ENCODE assay signal across 8 cellular contexts in genomic region chr22:26590525-26590858, GRCh38. TPM values are rescaled to one million over a fixed set of nuclear protein-coding genes. Genes with fewer than 3 reads are reported as not detected.
DNase-seq lines count a peak whose midpoint lies in the region; ATAC-seq, FAIRE-seq and TF ChIP-seq lines count a peak whose summit lies in the region.

No MANE protein-coding gene starts in this region.

- peak overlapping the region; percentile 94 for H2AFZ ChIP-seq in OCI-LY3 (ENCODE audit: low read depth, low read length)
- H2AFZ ChIP-seq in H1 (ENCODE audit: low read length), result no peak overlapping the region

- no peak overlapping the region for H2AK5ac ChIP-seq in H1 (ENCODE audit: low read depth, low read length)

- POLR2A ChIA-PET in CD8-positive, alpha-beta memory T cell (lab: Charles Lee), result interaction anchor here (1.0 kb wide), 1 partner anchor 82 kb away, joined by 3 read pairs; no protein-coding TSS in a partner anchor
- POLR2A ChIA-PET in H1 (lab: Charles Lee; ENCODE audit: partially characterized antibody), result interaction anchor here (0.9 to 2.2 kb wide), 3 partner anchors 21 to 82 kb away, joined by 5 to 9 read pairs (median 6); no protein-coding TSS in a partner anchor

- H2BK15ac ChIP-seq in H1 (ENCODE audit: low read length), result no peak overlapping the region

- H4K91ac ChIP-seq in H1 (replicated peaks; ENCODE audit: insufficient read length, low read length), result no peak overlapping the region

- no peak overlapping the region for H3K18ac ChIP-seq in H1 (ENCODE audit: extremely low read depth, low read length)

- H4K20me1 ChIP-seq in OCI-LY3 (ENCODE audit: insufficient read depth, low read length) (no peaks in the 10 kb centered on the region), H1 (replicated peaks in 1 of 2; ENCODE audit: control insufficient read depth in 1 of 2, insufficient read depth in 2 of 2, low read length in 2 of 2) (peaks cover 2 to 6% of the 10 kb centered on the region in 2 experiments)

- H3K23me2 ChIP-seq in H1 (ENCODE audit: low read depth, low read length), result peaks cover 5% of the 10 kb centered on the region; the same call in 1 of the 2 replicates

- H3K23ac ChIP-seq in H1 (ENCODE audit: insufficient read length), result no peak overlapping the region

- peak overlapping the region; percentile 78 for H3K27ac ChIP-seq in CD8-positive, alpha-beta memory T cell (ENCODE audit: low read depth, low read length)
- no peak overlapping the region for H3K27ac ChIP-seq in OCI-LY3 (ENCODE audit: low read length)
- no peak overlapping the region for H3K27ac ChIP-seq in H1 (ENCODE audit: low read depth, low read length)

- peak overlapping the region; percentile 97 for H3K4me2 ChIP-seq in OCI-LY3 (ENCODE audit: low read length)
- H3K4me2 ChIP-seq in H1 (ENCODE audit: insufficient read depth in 1 of 2, low read depth in 2 of 2, low read length in 2 of 2), result peak overlapping the region; percentile 28 to 54; a peak in 3 of 4 replicates

- no peaks in the 10 kb centered on the region for H3K27me3 Mint-ChIP-seq in CD8-positive, alpha-beta memory T cell
- H3K27me3 Mint-ChIP-seq in natural killer cell treated with Interleukin-12 subunit alpha and Interleukin-12 subunit beta and Interleukin-15 and Interleukin-18, amount 100 ng/mL, for 72 hours, result no peaks in the 10 kb centered on the region

- H3K4ac ChIP-seq in H1 (replicated peaks; ENCODE audit: insufficient read length, low read depth, low read length), result no peak overlapping the region

- H3K9me3 Mint-ChIP-seq in CD8-positive, alpha-beta memory T cell, result no peaks in the 10 kb centered on the region
- no peaks in the 10 kb centered on the region for H3K9me3 Mint-ChIP-seq in natural killer cell treated with Interleukin-12 subunit alpha and Interleukin-12 subunit beta and Interleukin-15 and Interleukin-18, amount 100 ng/mL, for 72 hours

- no peak overlapping the region for H2BK12ac ChIP-seq in H1 (ENCODE audit: low read depth, low read length)

- TF ChIP-seq CTCF in OCI-LY3 (IDR thresholded peaks at IDR 0.05; ENCODE audit: low read depth, low read length), result no peak
- no peak for TF ChIP-seq CTCF in H1 (IDR thresholded peaks at IDR 0.05; ENCODE audit: control extremely low read depth in 1 of 3, insufficient read depth in 1 of 3, low read depth in 1 of 3, low read length in 3 of 3)

- no peak for ATAC-seq in natural killer cell treated with Interleukin-12 subunit alpha and Interleukin-12 subunit beta and Interleukin-15 and Interleukin-18, amount 100 ng/mL, for 72 hours
- ATAC-seq in GM21390 (IDR thresholded peaks at IDR 0.05; ENCODE audit: unreplicated experiment), result no peak

- no peaks in the 10 kb centered on the region for H3K9me3 ChIP-seq in CD8-positive, alpha-beta memory T cell (ENCODE audit: low read length)
- 0 out of 2 replicates have a peak, but pooled peaks cover 6% of the 10 kb centered on the region for H3K9me3 ChIP-seq in OCI-LY3 (ENCODE audit: insufficient read depth, low read length)
- H3K9me3 ChIP-seq in H1 (ENCODE audit: insufficient read depth in 2 of 2, low read depth in 1 of 2, low read length in 1 of 2), result no peaks in the 10 kb centered on the region

- no peak overlapping the region for H4K8ac ChIP-seq in H1 (ENCODE audit: extremely low read depth, insufficient read depth, low read length)

- peaks cover 70 to 89% (median 79%) of the 10 kb centered on the region in 3 donors for H3K4me1 Mint-ChIP-seq in CD8-positive, alpha-beta memory T cell
- peaks cover 62 to 70% of the 10 kb centered on the region in 2 donors for H3K4me1 Mint-ChIP-seq in natural killer cell treated with Interleukin-12 subunit alpha and Interleukin-12 subunit beta and Interleukin-15 and Interleukin-18, amount 100 ng/mL, for 72 hours (ENCODE audit: low read depth in 2 of 2)

- H3K4me3 ChIP-seq in CD8-positive, alpha-beta memory T cell (ENCODE audit: low read length), result peak overlapping the region; percentile 65
- peak overlapping the region; percentile 92 for H3K4me3 ChIP-seq in OCI-LY3 (ENCODE audit: low read length)
- peak overlapping the region in 2 of 4 experiments; percentile 71 to 100; a peak in 3 of 8 replicates for H3K4me3 ChIP-seq in H1 (ENCODE audit: extremely low read depth in 1 of 4, insufficient read depth in 2 of 4, low read depth in 3 of 4, low read length in 4 of 4)

- H3K9ac ChIP-seq in OCI-LY3 (ENCODE audit: low read length) (peak overlapping the region; percentile 76), H1 (replicated peaks in 1 of 4; ENCODE audit: extremely low read depth in 1 of 4, low read depth in 3 of 4, low read length in 3 of 4) (no peak overlapping the region)

- H2BK5ac ChIP-seq in H1 (ENCODE audit: low read depth, low read length), result no peak overlapping the region

- CTCF ChIA-PET in CD8-positive, alpha-beta memory T cell (lab: Charles Lee), result interaction anchor here (1.6 kb wide), 1 partner anchor 57 kb away, joined by 5 read pairs; no protein-coding TSS in a partner anchor
- CTCF ChIA-PET in H1 (lab: Charles Lee; ENCODE audit: partially characterized antibody), result no interaction called here

- H3K79me2 ChIP-seq in OCI-LY3 (ENCODE audit: low read length), result no peaks in the 10 kb centered on the region
- H3K79me2 ChIP-seq in H1 (ENCODE audit: control insufficient read depth in 1 of 2, insufficient read depth in 2 of 2, low read length in 2 of 2), result peaks cover 10 to 41% of the 10 kb centered on the region in 2 experiments; a peak in 3 of 4 replicates

- peaks cover 0 to 18% (median 0%) of the 10 kb centered on the region in 3 donors for H3K36me3 Mint-ChIP-seq in CD8-positive, alpha-beta memory T cell
- no peaks in the 10 kb centered on the region for H3K36me3 Mint-ChIP-seq in natural killer cell treated with Interleukin-12 subunit alpha and Interleukin-12 subunit beta and Interleukin-15 and Interleukin-18, amount 100 ng/mL, for 72 hours

- peaks cover 65% of the 10 kb centered on the region for H3K4me1 ChIP-seq in CD8-positive, alpha-beta memory T cell (ENCODE audit: insufficient read depth, low read length)
- peaks cover 9% of the 10 kb centered on the region for H3K4me1 ChIP-seq in OCI-LY3 (ENCODE audit: low read length)
- peaks cover 0 to 11% (median 3%) of the 10 kb centered on the region in 4 experiments; a peak in 6 of 7 replicates for H3K4me1 ChIP-seq in H1 (replicated peaks in 1 of 4; ENCODE audit: control insufficient read depth in 3 of 4, insufficient read depth in 4 of 4, low read length in 3 of 4)

- no peak overlapping the region for H3K56ac ChIP-seq in H1 (replicated peaks; ENCODE audit: insufficient read length, low read depth, low read length)

- peak overlapping the region; percentile 93 to 98 (median 96) for H3K4me3 Mint-ChIP-seq in CD8-positive, alpha-beta memory T cell
- H3K4me3 Mint-ChIP-seq in natural killer cell treated with Interleukin-12 subunit alpha and Interleukin-12 subunit beta and Interleukin-15 and Interleukin-18, amount 100 ng/mL, for 72 hours, result peak overlapping the region; percentile 96

- peaks cover 4% of the 10 kb centered on the region; the same call in 1 of the 2 replicates for H3K79me1 ChIP-seq in H1 (ENCODE audit: low read depth, low read length)

- no peak overlapping the region for H4K5ac ChIP-seq in H1 (ENCODE audit: insufficient read length, low read depth, low read length)

- peak; percentile 28 for FAIRE-seq in H1 (lab: Jason Lieb, UNC)

- H3K27ac Mint-ChIP-seq in CD8-positive, alpha-beta memory T cell, result peak overlapping the region; percentile 90 to 98 (median 95)
- peak overlapping the region; percentile 85 to 94 for H3K27ac Mint-ChIP-seq in natural killer cell treated with Interleukin-12 subunit alpha and Interleukin-12 subunit beta and Interleukin-15 and Interleukin-18, amount 100 ng/mL, for 72 hours

- H2BK20ac ChIP-seq in H1 (ENCODE audit: low read length), result no peak overlapping the region

- H3K36me3 ChIP-seq in CD8-positive, alpha-beta memory T cell (ENCODE audit: insufficient read depth, low read length), result no peaks in the 10 kb centered on the region
- H3K36me3 ChIP-seq in OCI-LY3 (replicated peaks; ENCODE audit: low read depth, low read length), result peaks cover 6% of the 10 kb centered on the region
- H3K36me3 ChIP-seq in H1 (ENCODE audit: control insufficient read depth in 2 of 4, insufficient read depth in 4 of 4, low read length in 3 of 4), result 0 out of 8 replicates have a peak, but pooled peaks cover 0 to 5% (median 0%) of the 10 kb centered on the region in 4 experiments

- H3K27me3 ChIP-seq in CD8-positive, alpha-beta memory T cell (ENCODE audit: insufficient read depth, low read length, poor library complexity, severe bottlenecking), result no peaks in the 10 kb centered on the region
- peaks cover 24% of the 10 kb centered on the region for H3K27me3 ChIP-seq in OCI-LY3 (ENCODE audit: low read depth, low read length)
- H3K27me3 ChIP-seq in H1 (replicated peaks in 1 of 4; ENCODE audit: control insufficient read depth in 3 of 4, extremely low read depth in 1 of 4, insufficient read depth in 3 of 4, low read length in 3 of 4), result no peaks in the 10 kb centered on the region

- 91% methylated on average over 5 of the region's 5 CpGs; no CpG with 5 or more reads in 1 of the 2 experiments for WGBS in H1 (ENCODE audit: extremely low coverage in 1 of 2, insufficient coverage in 1 of 2, insufficient read length in 1 of 2, insufficient replicate concordance in 2 of 2, low coverage in 1 of 2, low lambda C conversion rate in 2 of 2, missing lambda C conversion rate in 1 of 2), 2 experiments

- peak overlapping the region; percentile 33 for H2BK120ac ChIP-seq in H1 (replicated peaks; ENCODE audit: low read depth, low read length)

- no peak for TF ChIP-seq EP300 in H1 (IDR thresholded peaks at IDR 0.05; ENCODE audit: borderline replicate concordance in 1 of 2, low read depth in 2 of 2, low read length in 2 of 2)

- TF ChIP-seq RAD21 in H1 (IDR thresholded peaks at IDR 0.05 in 1 of 2, conservative IDR thresholded peaks at IDR 0.05 in 1 of 2; ENCODE audit: low read depth in 2 of 2, low read length in 2 of 2), result no peak

- TF ChIP-seq POLR2A in H1 (IDR thresholded peaks at IDR 0.05; ENCODE audit: control extremely low read depth in 1 of 2, low read depth in 2 of 2, low read length in 2 of 2), result no peak

- H3K14ac ChIP-seq in H1 (ENCODE audit: insufficient read length), result no peak overlapping the region

- DNase-seq in CD8-positive, alpha-beta memory T cell, result no peak
- DNase-seq in H1 (ENCODE audit: low read depth in 1 of 2, low spot score in 2 of 2) (no peak), NCI-H82 treated with DMSO at 0.1 percent for 48 hours (lab: John Stamatoyannopoulos, UW; ENCODE audit: unreplicated experiment) (no peak), nucleus accumbens (lab: John Stamatoyannopoulos, UW) (no peak)
- no peak for DNase-seq in natural killer cell treated with Interleukin-12 subunit alpha and Interleukin-12 subunit beta and Interleukin-15 and Interleukin-18, amount 100 ng/mL, for 72 hours (ENCODE audit: low spot score)
- no peak for DNase-seq in stimulated activated CD4-positive, alpha-beta T cell treated with anti-CD3 and anti-CD28 coated beads, Interleukin-2, amount 100 ng/mL, for 48 hours

RNA-seq across cellular contexts. Expression of gene TPST2, which starts 0.6 kb away (rescaled TPM):
- total RNA-seq in CD8-positive, alpha-beta memory T cell, result 10 to 100 TPM; 36.7 to 37.3 TPM
- polyA plus RNA-seq in CD8-positive, alpha-beta memory T cell, result 201 TPM
- 58.8 and 62.1 TPM in 2 replicates for total RNA-seq in H1 (2021; fragmentation: NEBNext Ultra II Directional; extraction: Animal tissue kit (Norgen Biotek cat#: 25700))
- 143 and 162 TPM in 2 replicates for polyA plus RNA-seq in H1 (2011; rRNA removed)
- 134 TPM for polyA plus RNA-seq in H1 (2011; cell fraction: cytosol; rRNA removed)
- polyA plus RNA-seq in H1 (2011; cell fraction: nucleus; rRNA removed), result 139 TPM
- polyA plus RNA-seq in H1 (2012, experiment 1 of 2), result 52.5 to 56.1 TPM (median 54.1 TPM) in 4 replicates
- polyA plus RNA-seq in H1 (2012, experiment 2 of 2), result 69.0 TPM
- polyA plus RNA-seq in H1 (2013, experiment 1 of 2), result 93.0 TPM
- 95.7 TPM for polyA plus RNA-seq in H1 (2013, experiment 2 of 2)
- 80.0 and 85.9 TPM in 2 replicates for polyA minus RNA-seq in H1 (2011; rRNA and poly(A)+ RNA removed)
- polyA minus RNA-seq in H1 (2011; cell fraction: cytosol; rRNA and poly(A)+ RNA removed), result 59.8 TPM
- 63.8 TPM for polyA minus RNA-seq in H1 (2011; cell fraction: nucleus; rRNA and poly(A)+ RNA removed)
- total RNA-seq in natural killer cell treated with Interleukin-12 subunit alpha and Interleukin-12 subunit beta and Interleukin-15 and Interleukin-18, amount 100 ng/mL, for 72 hours, result 10 to 100 TPM; 43.1 to 43.6 TPM

RNA-seq across cellular contexts. Expression of gene CRYBB1, which starts 27.3 kb away (rescaled TPM):
- not detected for total RNA-seq in CD8-positive, alpha-beta memory T cell
- not detected for polyA plus RNA-seq in CD8-positive, alpha-beta memory T cell
- total RNA-seq in H1 (2021; fragmentation: NEBNext Ultra II Directional; extraction: Animal tissue kit (Norgen Biotek cat#: 25700)), result 1.7 and 4.2 TPM in 2 replicates
- 6.0 and 7.2 TPM in 2 replicates for polyA plus RNA-seq in H1 (2011; rRNA removed)
- 7.5 TPM for polyA plus RNA-seq in H1 (2011; cell fraction: cytosol; rRNA removed)
- 5.0 TPM for polyA plus RNA-seq in H1 (2011; cell fraction: nucleus; rRNA removed)
- 2.7 to 5.7 TPM (median 5.2 TPM) in 4 replicates for polyA plus RNA-seq in H1 (2012, experiment 1 of 2)
- polyA plus RNA-seq in H1 (2012, experiment 2 of 2), result 3.9 TPM
- 7.7 TPM for polyA plus RNA-seq in H1 (2013, experiment 1 of 2)
- polyA plus RNA-seq in H1 (2013, experiment 2 of 2), result 7.4 TPM
- 1.7 and 4.1 TPM in 2 replicates for polyA minus RNA-seq in H1 (2011; rRNA and poly(A)+ RNA removed)
- polyA minus RNA-seq in H1 (2011; cell fraction: cytosol; rRNA and poly(A)+ RNA removed), result 2.9 TPM
- 1.3 TPM for polyA minus RNA-seq in H1 (2011; cell fraction: nucleus; rRNA and poly(A)+ RNA removed)
- total RNA-seq in natural killer cell treated with Interleukin-12 subunit alpha and Interleukin-12 subunit beta and Interleukin-15 and Interleukin-18, amount 100 ng/mL, for 72 hours, result not detected

RNA-seq across cellular contexts. Expression of gene CRYBA4, which starts 31.3 kb away (rescaled TPM):
- not detected for total RNA-seq in CD8-positive, alpha-beta memory T cell
- not detected for polyA plus RNA-seq in CD8-positive, alpha-beta memory T cell
- total RNA-seq in H1 (2021; fragmentation: NEBNext Ultra II Directional; extraction: Animal tissue kit (Norgen Biotek cat#: 25700)), result 0.67 and 1.5 TPM in 2 replicates
- polyA plus RNA-seq in H1 (2011; rRNA removed), result 2.2 and 3.1 TPM in 2 replicates
- polyA plus RNA-seq in H1 (2011; cell fraction: cytosol; rRNA removed), result 2.0 TPM
- polyA plus RNA-seq in H1 (2011; cell fraction: nucleus; rRNA removed), result 1.4 TPM
- polyA plus RNA-seq in H1 (2012, experiment 1 of 2), result 0.84 to 2.4 TPM (median 1.9 TPM) in 4 replicates
- 1.5 TPM for polyA plus RNA-seq in H1 (2012, experiment 2 of 2)
- 1.7 TPM for polyA plus RNA-seq in H1 (2013, experiment 1 of 2)
- polyA plus RNA-seq in H1 (2013, experiment 2 of 2), result 2.0 TPM
- 0.56 and 0.69 TPM in 2 replicates for polyA minus RNA-seq in H1 (2011; rRNA and poly(A)+ RNA removed)
- polyA minus RNA-seq in H1 (2011; cell fraction: cytosol; rRNA and poly(A)+ RNA removed), result not detected
- polyA minus RNA-seq in H1 (2011; cell fraction: nucleus; rRNA and poly(A)+ RNA removed), result not detected
- total RNA-seq in natural killer cell treated with Interleukin-12 subunit alpha and Interleukin-12 subunit beta and Interleukin-15 and Interleukin-18, amount 100 ng/mL, for 72 hours, result not detected
